Comparison of ENCODE assay signal across 1 cellular context in genomic region chr17:49260922-49261291, GRCh38.
TF ChIP-seq lines count a peak whose summit lies in the region.

No MANE protein-coding gene starts in this region.

TF ChIP-seq in HepG2, 621 proteins besides CTCF, POLR2A, EP300 and RAD21:
- TF ChIP-seq ZNF772 (CRISPR knock-in tag; IDR thresholded peaks at IDR 0.05) (no peak), SALL1 (CRISPR knock-in tag; IDR thresholded peaks at IDR 0.05) (no peak), MTERF4 (CRISPR knock-in tag; IDR thresholded peaks at IDR 0.05) (0 out of 2 replicates have a peak, but pooled peaks have one; percentile 41), ZNF646 (CRISPR knock-in tag; IDR thresholded peaks at IDR 0.05) (peak; percentile 8; the same call in 1 of the 2 replicates), ZBTB10 (CRISPR knock-in tag; IDR thresholded peaks at IDR 0.05; ENCODE audit: borderline replicate concordance) (no peak), SP140L (CRISPR knock-in tag; IDR thresholded peaks at IDR 0.05; ENCODE audit: borderline replicate concordance) (no peak), RERE (CRISPR knock-in tag; IDR thresholded peaks at IDR 0.05; ENCODE audit: low read depth) (no peak), ZNF547 (CRISPR knock-in tag; IDR thresholded peaks at IDR 0.05) (no peak), TERF1 (CRISPR knock-in tag; IDR thresholded peaks at IDR 0.05) (no peak), SSRP1 (CRISPR knock-in tag; IDR thresholded peaks at IDR 0.05) (no peak), CHD2 (IDR thresholded peaks at IDR 0.05; ENCODE audit: low read depth, low read length) (no peak), PPARG (CRISPR knock-in tag; conservative IDR thresholded peaks at IDR 0.05) (no peak), PRDM4 (CRISPR knock-in tag; IDR thresholded peaks at IDR 0.05; ENCODE audit: borderline replicate concordance) (no peak), ZNF124 (CRISPR knock-in tag; IDR thresholded peaks at IDR 0.05) (no peak), ATF6 (CRISPR knock-in tag; conservative IDR thresholded peaks at IDR 0.05) (no peak), ZNF12 (CRISPR knock-in tag; IDR thresholded peaks at IDR 0.05) (no peak), ZBTB20 (CRISPR knock-in tag; IDR thresholded peaks at IDR 0.05; ENCODE audit: borderline replicate concordance, low read depth) (0 out of 2 replicates have a peak, but pooled peaks have one; percentile 0)
TF ChIP-seq in HepG2: peak in this region for 3.
